8 cellular contexts compared by ENCODE assay signal in the genomic region with DNA sequence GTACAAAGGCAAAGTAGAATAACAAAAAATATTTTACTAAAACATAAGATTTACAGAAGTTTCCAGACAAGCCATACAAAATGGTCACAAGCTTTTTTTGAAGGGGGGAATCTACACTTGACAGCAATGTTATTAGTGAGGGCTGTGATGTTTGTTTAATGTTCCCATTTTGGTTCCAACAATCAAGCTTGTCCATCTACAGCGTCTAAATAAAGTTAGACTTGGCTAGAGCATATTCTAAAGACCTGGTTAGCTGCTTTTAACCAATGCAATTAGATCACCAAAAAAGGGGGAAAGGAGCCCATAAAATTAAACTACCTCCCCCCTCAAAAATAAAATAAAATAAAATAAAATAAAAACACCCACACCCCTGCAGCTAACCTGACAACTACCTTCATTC. TPM values are rescaled to one million over a fixed set of nuclear protein-coding genes. Genes with fewer than 3 reads are reported as not detected.
A peak's percentile ranks its signal among the peaks of the same experiment; 100 is the strongest.
DNase-seq lines count a peak whose midpoint lies in the region; ATAC-seq, FAIRE-seq and TF ChIP-seq lines count a peak whose summit lies in the region.
"Not testable (repeated sequence)": the region's sequence is repeated elsewhere in the genome, so short reads cannot be mapped to it uniquely, and the experiment has no call there.

No MANE protein-coding gene starts in this region.

- not testable (repeated sequence) for TF ChIP-seq CTCF in Panc1 (IDR thresholded peaks at IDR 0.05); activated CD8-positive, alpha-beta T cell treated with anti-CD3 and anti-CD28 coated beads for 36 hours (IDR thresholded peaks at IDR 0.05); mammary epithelial cell (conservative IDR thresholded peaks at IDR 0.05 in 1 of 2, IDR thresholded peaks at IDR 0.05 in 1 of 2; ENCODE audit: extremely low read depth in 1 of 2, insufficient read depth in 1 of 2, low read depth in 1 of 2, low read length in 2 of 2)

- in situ Hi-C loops in Panc1 (cut with HindIII; ENCODE audit: low pct_unique_long_range_greater_than_20kb, low sequenced_read_pairs); mammary epithelial cell (cut with MboI; ENCODE audit: low sequenced_read_pairs in 2 of 2): not testable (repeated sequence)

- not testable (repeated sequence) for H3K27me3 Mint-ChIP-seq in CD4-positive, CD25-positive, alpha-beta regulatory T cell; activated CD8-positive, alpha-beta T cell treated with anti-CD3 and anti-CD28 coated beads for 36 hours; activated naive CD4-positive, alpha-beta T cell treated with anti-CD3 and anti-CD28 coated beads for 36 hours (ENCODE audit: low read depth); naive thymus-derived CD8-positive, alpha-beta T cell; stimulated activated naive B cell treated with anti-CD40 and anti-IgM and Interleukin-4, amounts not matched to agents 10 μg/mL and 1 μg/mL and 100 μg/mL, for 72 hours

- not testable (repeated sequence) for H3K9me3 Mint-ChIP-seq in CD4-positive, CD25-positive, alpha-beta regulatory T cell; activated CD8-positive, alpha-beta T cell treated with anti-CD3 and anti-CD28 coated beads for 36 hours; activated naive CD4-positive, alpha-beta T cell treated with anti-CD3 and anti-CD28 coated beads for 36 hours; naive thymus-derived CD8-positive, alpha-beta T cell; stimulated activated naive B cell treated with anti-CD40 and anti-IgM and Interleukin-4, amounts not matched to agents 10 μg/mL and 1 μg/mL and 100 μg/mL, for 72 hours

- H3K36me3 Mint-ChIP-seq in CD4-positive, CD25-positive, alpha-beta regulatory T cell, result peaks cover 30% of the 10 kb centered on the region
- peaks cover 45% of the 10 kb centered on the region for H3K36me3 Mint-ChIP-seq in activated CD8-positive, alpha-beta T cell treated with anti-CD3 and anti-CD28 coated beads for 36 hours (ENCODE audit: low read depth)
- peaks cover 38% of the 10 kb centered on the region for H3K36me3 Mint-ChIP-seq in activated naive CD4-positive, alpha-beta T cell treated with anti-CD3 and anti-CD28 coated beads for 36 hours (ENCODE audit: low read depth)
- H3K36me3 Mint-ChIP-seq in naive thymus-derived CD8-positive, alpha-beta T cell, result peaks cover 0 to 55% (median 3%) of the 10 kb centered on the region in 3 donors
- peaks cover 29 to 51% of the 10 kb centered on the region in 2 donors for H3K36me3 Mint-ChIP-seq in stimulated activated naive B cell treated with anti-CD40 and anti-IgM and Interleukin-4, amounts not matched to agents 10 μg/mL and 1 μg/mL and 100 μg/mL, for 72 hours

- FAIRE-seq in H54 (lab: Jason Lieb, UNC), result peak; percentile 6

- intact Hi-C loops in Panc1 (cut with micrococcal nuclease; ENCODE audit: unreplicated experiment); activated CD8-positive, alpha-beta T cell treated with anti-CD3 and anti-CD28 coated beads for 36 hours (cut with micrococcal nuclease); activated naive CD4-positive, alpha-beta T cell treated with anti-CD3 and anti-CD28 coated beads for 36 hours (cut with micrococcal nuclease); mammary epithelial cell (cut with micrococcal nuclease): not testable (repeated sequence)

- H3K36me3 ChIP-seq in CD4-positive, CD25-positive, alpha-beta regulatory T cell (ENCODE audit: control insufficient read depth, insufficient read depth, low read length), result peaks cover 45% of the 10 kb centered on the region
- H3K36me3 ChIP-seq in Panc1 (ENCODE audit: control insufficient read depth, insufficient read depth, low read length), result not testable (repeated sequence)
- H3K36me3 ChIP-seq in mammary epithelial cell (ENCODE audit: insufficient read depth, low read length), result peaks cover 18% of the 10 kb centered on the region

- H3K27ac ChIP-seq in CD4-positive, CD25-positive, alpha-beta regulatory T cell (ENCODE audit: insufficient read depth, low read length, poor library complexity, severe bottlenecking); Panc1 (ENCODE audit: low read length); mammary epithelial cell (ENCODE audit: insufficient read depth, low read depth, low read length): not testable (repeated sequence)

- TSS peak; percentile 61 for BruUV-seq in Panc1 (replicated peaks; lab: Mats Ljungman, UMichigan)
- BruUV-seq in mammary epithelial cell (replicated peaks; lab: Mats Ljungman, UMichigan), result TSS peak; percentile 60

- H2AFZ ChIP-seq in mammary epithelial cell (ENCODE audit: low read depth, low read length), result not testable (repeated sequence)

- H3K4me3 ChIP-seq in CD4-positive, CD25-positive, alpha-beta regulatory T cell (ENCODE audit: low read depth, low read length); Panc1 (ENCODE audit: low read depth in 2 of 2, low read length in 2 of 2); mammary epithelial cell (replicated peaks in 1 of 3; ENCODE audit: insufficient read depth in 1 of 3, low read depth in 2 of 3, low read length in 3 of 3): not testable (repeated sequence)

- H3K9me3 ChIP-seq in CD4-positive, CD25-positive, alpha-beta regulatory T cell (ENCODE audit: control insufficient read depth in 2 of 2, low read length in 2 of 2); Panc1 (ENCODE audit: control insufficient read depth, insufficient read depth, low read depth, low read length); mammary epithelial cell (replicated peaks; ENCODE audit: insufficient read depth, low read length): not testable (repeated sequence)

- H3K27ac Mint-ChIP-seq in CD4-positive, CD25-positive, alpha-beta regulatory T cell, result peak overlapping the region; percentile 38 to 74 (median 65)
- H3K27ac Mint-ChIP-seq in activated CD8-positive, alpha-beta T cell treated with anti-CD3 and anti-CD28 coated beads for 36 hours, result peak overlapping the region; percentile 58
- peak overlapping the region; percentile 50 for H3K27ac Mint-ChIP-seq in activated naive CD4-positive, alpha-beta T cell treated with anti-CD3 and anti-CD28 coated beads for 36 hours
- H3K27ac Mint-ChIP-seq in naive thymus-derived CD8-positive, alpha-beta T cell, result peak overlapping the region in 7 of 10 donors; percentile 0 to 90 (median 31)
- peak overlapping the region; percentile 31 for H3K27ac Mint-ChIP-seq in stimulated activated naive B cell treated with anti-CD40 and anti-IgM and Interleukin-4, amounts not matched to agents 10 μg/mL and 1 μg/mL and 100 μg/mL, for 72 hours

- POLR2A ChIA-PET in Panc1 (lab: Charles Lee), result not testable (repeated sequence)
- POLR2A ChIA-PET in activated CD8-positive, alpha-beta T cell treated with anti-CD3 and anti-CD28 coated beads for 36 hours (lab: Charles Lee), result interaction anchor here (0.5 to 0.6 kb wide), 2 partner anchors 27 to 412 kb away, joined by 3 to 4 read pairs; no protein-coding TSS in a partner anchor
- POLR2A ChIA-PET in naive thymus-derived CD8-positive, alpha-beta T cell (lab: Charles Lee), result interaction anchor here (0.7 kb wide), 1 partner anchor 17 kb away, joined by 5 read pairs; no protein-coding TSS in a partner anchor

- dilution Hi-C loops in mammary epithelial cell (cut with HindIII; ENCODE audit: low sequenced_read_pairs), result not testable (repeated sequence)

- not testable (repeated sequence) for DNase-seq in CD4-positive, CD25-positive, alpha-beta regulatory T cell; H54 (ENCODE audit: insufficient read length, low spot score); Panc1 (ENCODE audit: low read depth, low spot score); activated CD8-positive, alpha-beta T cell treated with anti-CD3 and anti-CD28 coated beads for 36 hours; activated naive CD4-positive, alpha-beta T cell treated with anti-CD3 and anti-CD28 coated beads for 36 hours; mammary epithelial cell; naive thymus-derived CD8-positive, alpha-beta T cell; stimulated activated naive B cell treated with anti-CD40 and anti-IgM and Interleukin-4, amounts not matched to agents 10 μg/mL and 1 μg/mL and 100 μg/mL, for 72 hours

- H3K4me1 ChIP-seq in CD4-positive, CD25-positive, alpha-beta regulatory T cell (ENCODE audit: control insufficient read depth, insufficient read depth, low read length, poor library complexity, severe bottlenecking), result peaks cover 17% of the 10 kb centered on the region
- not testable (repeated sequence) for H3K4me1 ChIP-seq in Panc1 (ENCODE audit: control insufficient read depth, insufficient read depth, low read length); mammary epithelial cell (ENCODE audit: insufficient read depth, low read length)

- not testable (repeated sequence) for H3K27me3 ChIP-seq in CD4-positive, CD25-positive, alpha-beta regulatory T cell (ENCODE audit: control insufficient read depth, insufficient read depth, low read length); Panc1 (ENCODE audit: control insufficient read depth, insufficient read depth, low read length); mammary epithelial cell (ENCODE audit: insufficient read depth, low read length)

- ATAC-seq in CD4-positive, CD25-positive, alpha-beta regulatory T cell (ENCODE audit: low read depth in 2 of 2); Panc1; activated CD8-positive, alpha-beta T cell treated with anti-CD3 and anti-CD28 coated beads for 36 hours; naive thymus-derived CD8-positive, alpha-beta T cell; stimulated activated naive B cell treated with anti-CD40 and anti-IgM and Interleukin-4, amounts not matched to agents 10 μg/mL and 1 μg/mL and 100 μg/mL, for 72 hours (replicated peaks): not testable (repeated sequence)

- not testable (repeated sequence) for H4K20me1 ChIP-seq in mammary epithelial cell (ENCODE audit: insufficient read depth, low read length)

- not testable (repeated sequence) for H3K9ac ChIP-seq in mammary epithelial cell (ENCODE audit: insufficient read depth, low read length)

- H3K4me3 Mint-ChIP-seq in CD4-positive, CD25-positive, alpha-beta regulatory T cell; activated CD8-positive, alpha-beta T cell treated with anti-CD3 and anti-CD28 coated beads for 36 hours; activated naive CD4-positive, alpha-beta T cell treated with anti-CD3 and anti-CD28 coated beads for 36 hours; naive thymus-derived CD8-positive, alpha-beta T cell; stimulated activated naive B cell treated with anti-CD40 and anti-IgM and Interleukin-4, amounts not matched to agents 10 μg/mL and 1 μg/mL and 100 μg/mL, for 72 hours: not testable (repeated sequence)

- H3K79me2 ChIP-seq in mammary epithelial cell (ENCODE audit: insufficient read depth, low read length), result peaks cover 69% of the 10 kb centered on the region

- H3K4me2 ChIP-seq in mammary epithelial cell (ENCODE audit: insufficient read depth, low read depth, low read length), result not testable (repeated sequence)

- H3K4me1 Mint-ChIP-seq in CD4-positive, CD25-positive, alpha-beta regulatory T cell, result peaks cover 28 to 43% (median 39%) of the 10 kb centered on the region in 4 donors
- peaks cover 46% of the 10 kb centered on the region for H3K4me1 Mint-ChIP-seq in activated CD8-positive, alpha-beta T cell treated with anti-CD3 and anti-CD28 coated beads for 36 hours (ENCODE audit: low read depth)
- peaks cover 55% of the 10 kb centered on the region for H3K4me1 Mint-ChIP-seq in activated naive CD4-positive, alpha-beta T cell treated with anti-CD3 and anti-CD28 coated beads for 36 hours (ENCODE audit: low read depth)
- peaks cover 23 to 41% (median 36%) of the 10 kb centered on the region in 4 donors for H3K4me1 Mint-ChIP-seq in naive thymus-derived CD8-positive, alpha-beta T cell
- H3K4me1 Mint-ChIP-seq in stimulated activated naive B cell treated with anti-CD40 and anti-IgM and Interleukin-4, amounts not matched to agents 10 μg/mL and 1 μg/mL and 100 μg/mL, for 72 hours, result peaks cover 17 to 34% of the 10 kb centered on the region in 2 donors

- 50% methylated on average over 1 of the region's 1 CpG for WGBS in mammary epithelial cell (ENCODE audit: low coverage, missing lambda C conversion rate)

- CTCF ChIA-PET in Panc1 (lab: Charles Lee); mammary epithelial cell (lab: Charles Lee; ENCODE audit: low non-redundant PET): not testable (repeated sequence)
- CTCF ChIA-PET in activated CD8-positive, alpha-beta T cell treated with anti-CD3 and anti-CD28 coated beads for 36 hours (lab: Charles Lee), result interaction anchor here (2.8 to 4.3 kb wide), 2 partner anchors 10 to 12 kb away, joined by 17 to 26 read pairs; no protein-coding TSS in a partner anchor
- CTCF ChIA-PET in activated naive CD4-positive, alpha-beta T cell treated with anti-CD3 and anti-CD28 coated beads for 36 hours (lab: Charles Lee), result interaction anchor here (0.8 to 4.6 kb wide), 2 partner anchors 11 to 14 kb away, joined by 3 to 32 read pairs; no protein-coding TSS in a partner anchor

- TF ChIP-seq POLR2A in H54 (IDR thresholded peaks at IDR 0.05; ENCODE audit: low read depth, low read length), result not testable (repeated sequence)

RNA-seq across cellular contexts. Expression of gene NUDT4, which starts 31.6 kb away (rescaled TPM):
- total RNA-seq in CD4-positive, CD25-positive, alpha-beta regulatory T cell, result 78.2 TPM
- polyA plus RNA-seq in CD4-positive, CD25-positive, alpha-beta regulatory T cell, result 10 to 100 TPM; 36.7 to 48.9 (median 42.0) TPM
- total RNA-seq in Panc1 (2021; ENCODE audit: unreplicated experiment) (45.7 TPM), mammary epithelial cell (10 to 100 TPM; 71.3 to 83.5 TPM)
- polyA plus RNA-seq in Panc1 (2012; ENCODE audit: insufficient read length), result 11.2 TPM
- 10 to 100 TPM; 54.9 to 61.9 TPM for total RNA-seq in activated CD8-positive, alpha-beta T cell treated with anti-CD3 and anti-CD28 coated beads for 36 hours
- total RNA-seq in activated naive CD4-positive, alpha-beta T cell treated with anti-CD3 and anti-CD28 coated beads for 36 hours, result 10 to 100 TPM; 52.2 to 53.1 TPM
- polyA plus RNA-seq in mammary epithelial cell, result 23.8 TPM
- polyA minus RNA-seq in mammary epithelial cell, result 14.9 TPM
- total RNA-seq in naive thymus-derived CD8-positive, alpha-beta T cell, result 10 to 100 TPM; 52.0 to 55.5 TPM
- 10 to 100 TPM; 38.0 to 47.8 (median 38.1) TPM for polyA plus RNA-seq in naive thymus-derived CD8-positive, alpha-beta T cell

RNA-seq across cellular contexts. Expression of gene UBE2N, which starts 32.4 kb away (rescaled TPM):
- 116 TPM for total RNA-seq in CD4-positive, CD25-positive, alpha-beta regulatory T cell
- 100 to 1,000 TPM; 195 to 314 (median 239) TPM for polyA plus RNA-seq in CD4-positive, CD25-positive, alpha-beta regulatory T cell
- total RNA-seq in Panc1 (2021; ENCODE audit: unreplicated experiment) (150 TPM), mammary epithelial cell (100 to 1,000 TPM in 1 of 2 donors, 10 to 100 TPM in 1; 65.5 to 137 TPM)
- polyA plus RNA-seq in Panc1 (2012; ENCODE audit: insufficient read length), result 110 TPM
- total RNA-seq in activated CD8-positive, alpha-beta T cell treated with anti-CD3 and anti-CD28 coated beads for 36 hours, result 100 to 1,000 TPM; 186 to 192 TPM
- 100 to 1,000 TPM; 143 TPM for total RNA-seq in activated naive CD4-positive, alpha-beta T cell treated with anti-CD3 and anti-CD28 coated beads for 36 hours
- polyA plus RNA-seq in mammary epithelial cell, result 146 TPM
- 87.5 TPM for polyA minus RNA-seq in mammary epithelial cell
- 10 to 100 TPM; 66.8 to 73.4 TPM for total RNA-seq in naive thymus-derived CD8-positive, alpha-beta T cell
- polyA plus RNA-seq in naive thymus-derived CD8-positive, alpha-beta T cell, result 100 to 1,000 TPM; 117 to 123 (median 118) TPM

RNA-seq across cellular contexts. Expression of gene MRPL42, which starts 58.0 kb away (rescaled TPM):
- total RNA-seq in CD4-positive, CD25-positive, alpha-beta regulatory T cell, result 43.2 TPM
- polyA plus RNA-seq in CD4-positive, CD25-positive, alpha-beta regulatory T cell, result 100 to 1,000 TPM in 1 of 4 donors, 10 to 100 TPM in 3; 92.0 to 121 (median 98.0) TPM
- total RNA-seq in Panc1 (2021; ENCODE audit: unreplicated experiment) (92.4 TPM), mammary epithelial cell (10 to 100 TPM; 45.7 to 58.5 TPM)
- polyA plus RNA-seq in Panc1 (2012; ENCODE audit: insufficient read length), result 33.0 TPM
- 10 to 100 TPM; 85.6 to 87.6 TPM for total RNA-seq in activated CD8-positive, alpha-beta T cell treated with anti-CD3 and anti-CD28 coated beads for 36 hours
- total RNA-seq in activated naive CD4-positive, alpha-beta T cell treated with anti-CD3 and anti-CD28 coated beads for 36 hours, result 10 to 100 TPM; 93.8 to 95.8 TPM
- polyA plus RNA-seq in mammary epithelial cell, result 45.1 TPM
- polyA minus RNA-seq in mammary epithelial cell, result 43.4 TPM
- total RNA-seq in naive thymus-derived CD8-positive, alpha-beta T cell, result 10 to 100 TPM; 35.6 to 40.8 TPM
- 10 to 100 TPM; 62.4 to 64.6 (median 64.2) TPM for polyA plus RNA-seq in naive thymus-derived CD8-positive, alpha-beta T cell
